ENCODE assay signal across 36 cellular contexts in the genomic region with DNA sequence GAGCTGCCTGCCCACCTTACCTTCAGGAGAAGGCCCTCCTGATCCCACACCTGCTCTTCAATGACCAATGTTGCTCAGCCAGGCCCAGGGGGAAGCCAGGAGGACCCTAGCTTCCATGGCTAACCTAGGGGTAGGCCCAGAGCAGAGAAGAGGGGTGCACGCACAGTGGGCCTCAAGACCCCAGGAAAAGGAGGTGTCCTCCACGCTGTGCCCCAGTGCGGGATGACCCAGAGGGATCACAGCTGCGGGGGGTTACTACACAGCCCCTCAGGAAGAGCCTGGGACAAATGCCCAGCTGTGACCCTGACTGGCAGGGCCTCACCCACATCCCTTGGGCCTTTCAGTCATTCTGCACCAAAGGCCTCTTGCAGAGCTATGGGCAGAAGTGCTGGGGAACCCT. TPM values are rescaled to one million over a fixed set of nuclear protein-coding genes. Genes with fewer than 3 reads are reported as not detected.
DNase-seq lines count a peak whose midpoint lies in the region; ATAC-seq, FAIRE-seq and TF ChIP-seq lines count a peak whose summit lies in the region.
"Had no signal": no experiment of that assay in that cellular context is flagged by ENCODE, and none has a peak within 500 bp of the region (broad histone marks: within the 10 kb centered on the region; RNA-seq: fewer than 3 reads in every experiment).

No MANE protein-coding gene starts in this region.

- H3K27ac Mint-ChIP-seq in stimulated activated effector memory CD8-positive, alpha-beta T cell treated with anti-CD3 and anti-CD28 coated beads, Interleukin-12 subunit alpha, Interleukin-12 subunit beta, amount 100 ng/mL, for 72 hours = peak overlapping the region; percentile 68
- H3K27ac Mint-ChIP-seq: CD4-positive, alpha-beta T cell had no signal

- TF ChIP-seq EP300 in HepG2 (IDR thresholded peaks at IDR 0.05; ENCODE audit: low read depth in 2 of 2, low read length in 2 of 2) = no peak
- TF ChIP-seq EP300 in HepG2 (CRISPR knock-in tag; IDR thresholded peaks at IDR 0.05; ENCODE audit: borderline replicate concordance) = no peak

- TF ChIP-seq CTCF in right lobe of liver (IDR thresholded peaks at IDR 0.05) (no peak), HepG2 (CRISPR knock-in tag; IDR thresholded peaks at IDR 0.05) (no peak)

- peaks cover 23% of the 10 kb centered on the region for H3K4me1 Mint-ChIP-seq in stimulated activated effector memory CD8-positive, alpha-beta T cell treated with anti-CD3 and anti-CD28 coated beads, Interleukin-12 subunit alpha, Interleukin-12 subunit beta, amount 100 ng/mL, for 72 hours

- H3K9me3 ChIP-seq in right lobe of liver (no peaks in the 10 kb centered on the region), HepG2 (ENCODE audit: low read length) (no peaks in the 10 kb centered on the region)
- H3K9me3 ChIP-seq: gastroesophageal sphincter, HAP-1 had no signal

- intact Hi-C loops in right lobe of liver (cut with DNase I) (no loop called here), HepG2 (cut with micrococcal nuclease; ENCODE audit: unreplicated experiment) (no loop called here)

- BruUV-seq in HepG2 (replicated peaks; lab: Mats Ljungman, UMichigan) = no TSS peak

- H3K4me3 ChIP-seq in right lobe of liver = no peak overlapping the region
- H3K4me3 ChIP-seq in HepG2 (replicated peaks in 1 of 3; ENCODE audit: insufficient read depth in 1 of 3, low read depth in 2 of 3, low read length in 3 of 3) = no peak overlapping the region
- H3K4me3 ChIP-seq: gastroesophageal sphincter, HAP-1, PC-9 had no signal

- TF ChIP-seq POLR2A in right lobe of liver (IDR thresholded peaks at IDR 0.05) (no peak), HepG2 (IDR thresholded peaks at IDR 0.05; ENCODE audit: insufficient read depth in 1 of 2, low read depth in 2 of 2, low read length in 2 of 2) (no peak)

- H4K20me1 ChIP-seq in HepG2 (ENCODE audit: insufficient read depth, low read length) = no peaks in the 10 kb centered on the region

- no peak for FAIRE-seq in HepG2 (lab: Jason Lieb, UNC)
- FAIRE-seq: bronchial epithelial cell, colon had no signal

- no peaks in the 10 kb centered on the region for H3K9me3 Mint-ChIP-seq in stimulated activated effector memory CD8-positive, alpha-beta T cell treated with anti-CD3 and anti-CD28 coated beads, Interleukin-12 subunit alpha, Interleukin-12 subunit beta, amount 100 ng/mL, for 72 hours
- H3K9me3 Mint-ChIP-seq: activated naive CD4-positive, alpha-beta T cell treated with anti-CD3 and anti-CD28 coated beads, Interleukin-2, amount 50 U/mL, for 72 hours; CD4-positive, alpha-beta T cell; naive thymus-derived CD8-positive, alpha-beta T cell had no signal

- H3K27me3 ChIP-seq in right lobe of liver = no peaks in the 10 kb centered on the region
- peaks cover 0 to 2% of the 10 kb centered on the region in 2 experiments; a peak in 1 of 5 replicates for H3K27me3 ChIP-seq in HepG2 (ENCODE audit: control insufficient read depth in 1 of 2, insufficient read depth in 2 of 2, low read length in 2 of 2)
- H3K27me3 ChIP-seq: gastroesophageal sphincter had no signal

- no peaks in the 10 kb centered on the region for H3K79me2 ChIP-seq in HepG2 (ENCODE audit: insufficient read depth, low read length)

- H3K36me3 Mint-ChIP-seq in stimulated activated effector memory CD8-positive, alpha-beta T cell treated with anti-CD3 and anti-CD28 coated beads, Interleukin-12 subunit alpha, Interleukin-12 subunit beta, amount 100 ng/mL, for 72 hours = peaks cover 12% of the 10 kb centered on the region
- H3K36me3 Mint-ChIP-seq: activated naive CD4-positive, alpha-beta T cell treated with anti-CD3 and anti-CD28 coated beads, Interleukin-2, amount 50 U/mL, for 72 hours had no signal

- H3K4me3 Mint-ChIP-seq in stimulated activated effector memory CD8-positive, alpha-beta T cell treated with anti-CD3 and anti-CD28 coated beads, Interleukin-12 subunit alpha, Interleukin-12 subunit beta, amount 100 ng/mL, for 72 hours = no peak overlapping the region
- H3K4me3 Mint-ChIP-seq: activated CD8-positive, alpha-beta T cell treated with anti-CD3 and anti-CD28 coated beads, Interleukin-2, amount 10 ng/mL, durations not matched to agents 7 days and 5 days; CD4-positive, alpha-beta T cell; naive thymus-derived CD8-positive, alpha-beta T cell had no signal

- H3K4me1 ChIP-seq in right lobe of liver (peaks cover 0 to 3% (median 0%) of the 10 kb centered on the region in 4 donors), HepG2 (ENCODE audit: insufficient read depth, low read length) (peaks cover 17% of the 10 kb centered on the region)
- H3K4me1 ChIP-seq: HAP-1 had no signal

- no CpG with 5 or more reads among the region's 4 CpGs for WGBS in right lobe of liver (ENCODE audit: insufficient coverage, low coverage, low lambda C conversion rate, missing lambda C conversion rate)
- WGBS in HepG2 (ENCODE audit: low lambda C conversion rate) = 65% methylated on average over 4 of the region's 4 CpGs

- DNase-seq in right lobe of liver (peak in 2 of 3 donors; percentile 8 to 34), HepG2 (ENCODE audit: low spot score) (no peak), mesenteric fat pad (ENCODE audit: low spot score) (peak; percentile 47), GM19240 (ENCODE audit: insufficient read length, low spot score) (no peak)
- no peak for DNase-seq in stimulated activated effector memory CD8-positive, alpha-beta T cell treated with anti-CD3 and anti-CD28 coated beads, Interleukin-12 subunit alpha, Interleukin-12 subunit beta, amount 100 ng/mL, for 72 hours (ENCODE audit: low spot score in 2 of 2)
- DNase-seq: activated CD4-positive, alpha-beta T cell treated with anti-CD3 and anti-CD28 coated beads for 4 hours; activated CD8-positive, alpha-beta T cell treated with anti-CD3 and anti-CD28 coated beads, Interleukin-2, amount 10 ng/mL, durations not matched to agents 7 days and 5 days; AML-193; amygdala; CD4-positive, alpha-beta T cell; DMS79 treated with DMSO at 0.1 percent for 48 hours; effector CD4-positive, alpha-beta T cell; GDM1; hypothalamus; MM.1S; naive thymus-derived CD8-positive, alpha-beta T cell; NCI-H1417 treated with DMSO at 0.1 percent for 48 hours; NCI-H2081; NCI-H2227 treated with DMSO at 0.1 percent for 48 hours; NCI-H526; PC-9; SHP77 treated with DMSO at 0.1 percent for 48 hours; stimulated activated CD4-positive, alpha-beta T cell treated with anti-CD3 and anti-CD28 coated beads, Interleukin-2, amount 100 ng/mL, for 24 hours had no signal

- TF ChIP-seq RAD21 in HepG2 (CRISPR knock-in tag; IDR thresholded peaks at IDR 0.05) = no peak

- POLR2A ChIA-PET in HepG2 (lab: Yijun Ruan, JAX) = interaction anchor here (1.0 to 1.1 kb wide), 2 partner anchors 8 to 30 kb away, joined by 4 read pairs; no protein-coding TSS in a partner anchor

- H2AFZ ChIP-seq in HepG2 (ENCODE audit: low read length) = no peak overlapping the region
- H2AFZ ChIP-seq: PC-9 had no signal

- no peak overlapping the region for H3K9ac ChIP-seq in HepG2 (ENCODE audit: insufficient read depth, low read depth, low read length)

- in situ Hi-C loops in HepG2 (cut with HindIII; ENCODE audit: extremely low pct_ligation_motif_present, low pct_unique_long_range_greater_than_20kb) = no loop called here

- CTCF ChIA-PET in HepG2 (lab: Yijun Ruan, JAX; ENCODE audit: low intra/inter-chr PET ratio, low total read pairs) = no interaction called here

- no peaks in the 10 kb centered on the region for H3K36me3 ChIP-seq in right lobe of liver
- H3K36me3 ChIP-seq in HepG2 (replicated peaks in 1 of 2; ENCODE audit: control insufficient read depth in 1 of 2, insufficient read depth in 2 of 2, low read length in 2 of 2) = no peaks in the 10 kb centered on the region
- H3K36me3 ChIP-seq: HAP-1 had no signal

- ATAC-seq in right lobe of liver = no peak
- ATAC-seq in HepG2 = no peak
- ATAC-seq in stimulated activated effector memory CD8-positive, alpha-beta T cell treated with anti-CD3 and anti-CD28 coated beads, Interleukin-12 subunit alpha, Interleukin-12 subunit beta, amount 100 ng/mL, for 72 hours = no peak
- ATAC-seq in HG03571 (IDR thresholded peaks at IDR 0.05; ENCODE audit: unreplicated experiment) = no peak
- ATAC-seq in HG02763 (IDR thresholded peaks at IDR 0.05; ENCODE audit: unreplicated experiment) = no peak
- ATAC-seq: activated CD8-positive, alpha-beta T cell treated with anti-CD3 and anti-CD28 coated beads, Interleukin-2, amount 10 ng/mL, durations not matched to agents 7 days and 5 days; activated naive CD4-positive, alpha-beta T cell treated with anti-CD3 and anti-CD28 coated beads, Interleukin-2, amount 50 U/mL, for 72 hours; gastroesophageal sphincter; naive thymus-derived CD8-positive, alpha-beta T cell had no signal

- H3K27ac ChIP-seq in right lobe of liver = no peak overlapping the region
- H3K27ac ChIP-seq in HepG2 (ENCODE audit: extremely low read length, insufficient read depth, low read length) = no peak overlapping the region
- H3K27ac ChIP-seq: gastroesophageal sphincter, PC-9 had no signal

- H3K4me2 ChIP-seq in HepG2 (ENCODE audit: low read depth, low read length) = no peak overlapping the region
- H3K4me2 ChIP-seq: PC-9 had no signal

RNA-seq across cellular contexts. Expression of gene APMAP, which starts 31.6 kb away (rescaled TPM):
- total RNA-seq in right lobe of liver = 100 to 1,000 TPM; 130 to 210 (median 140) TPM
- 96.9 and 214 TPM in 2 replicates for total RNA-seq in HepG2 (2016; rRNA removed; fragmentation: Illumina TruSeq; extraction: Trizol)
- 20.1 and 22.7 TPM in 2 replicates for total RNA-seq in HepG2 (2016; cell fraction: cytosol; rRNA removed; fragmentation: Illumina TruSeq; extraction: Trizol; ENCODE audit: low read depth)
- 98.2 and 226 TPM in 2 replicates for total RNA-seq in HepG2 (2016; cell fraction: insoluble cytoplasmic fraction; rRNA removed; fragmentation: Illumina TruSeq; extraction: Trizol)
- total RNA-seq in HepG2 (2016; cell fraction: membrane; rRNA removed; fragmentation: Illumina TruSeq; extraction: Trizol) = 41.7 and 44.7 TPM in 2 replicates
- 175 and 197 TPM in 2 replicates for total RNA-seq in HepG2 (2016; cell fraction: nucleus; rRNA removed; fragmentation: Illumina TruSeq; extraction: Trizol)
- polyA plus RNA-seq in HepG2 (2011; rRNA removed) = 168 and 177 TPM in 2 replicates
- 161 and 178 TPM in 2 replicates for polyA plus RNA-seq in HepG2 (2011; cell fraction: cytosol; rRNA removed)
- polyA plus RNA-seq in HepG2 (2011; cell fraction: nucleus; rRNA removed) = 60.9 and 87.7 TPM in 2 replicates
- 152 and 183 TPM in 2 replicates for polyA plus RNA-seq in HepG2 (2012)
- 19.3 and 19.6 TPM in 2 replicates for polyA plus RNA-seq in HepG2 (2016; cell fraction: cytosol; fragmentation: Illumina TruSeq; extraction: Trizol; ENCODE audit: low read depth)
- polyA plus RNA-seq in HepG2 (2016; cell fraction: insoluble cytoplasmic fraction; fragmentation: Illumina TruSeq; extraction: Trizol; ENCODE audit: low read depth) = 91.9 and 93.0 TPM in 2 replicates
- polyA plus RNA-seq in HepG2 (2016; cell fraction: membrane; fragmentation: Illumina TruSeq; extraction: Trizol; ENCODE audit: low read depth) = 31.8 and 32.4 TPM in 2 replicates
- 261 and 268 TPM in 2 replicates for polyA plus RNA-seq in HepG2 (2016; cell fraction: nucleus; fragmentation: Illumina TruSeq; extraction: Trizol; ENCODE audit: insufficient read depth, low read depth)
- 27.2 and 96.2 TPM in 2 replicates for polyA minus RNA-seq in HepG2 (2011; rRNA and poly(A)+ RNA removed; ENCODE audit: low replicate concordance)
- 41.4 and 51.0 TPM in 2 replicates for polyA minus RNA-seq in HepG2 (2011; cell fraction: cytosol; rRNA and poly(A)+ RNA removed)
- 33.6 and 47.4 TPM in 2 replicates for polyA minus RNA-seq in HepG2 (2011; cell fraction: nucleus; rRNA and poly(A)+ RNA removed)
- 166 TPM for total RNA-seq in mesenteric fat pad

RNA-seq across cellular contexts. Expression of gene ACSS1, which starts 33.8 kb away (rescaled TPM):
- total RNA-seq in right lobe of liver = 1 to 10 TPM; 3.5 to 9.1 (median 6.3) TPM
- total RNA-seq in HepG2 (2016; rRNA removed; fragmentation: Illumina TruSeq; extraction: Trizol) = 38.2 and 41.6 TPM in 2 replicates
- 8.4 and 9.3 TPM in 2 replicates for total RNA-seq in HepG2 (2016; cell fraction: cytosol; rRNA removed; fragmentation: Illumina TruSeq; extraction: Trizol; ENCODE audit: low read depth)
- total RNA-seq in HepG2 (2016; cell fraction: insoluble cytoplasmic fraction; rRNA removed; fragmentation: Illumina TruSeq; extraction: Trizol) = 34.8 and 43.4 TPM in 2 replicates
- total RNA-seq in HepG2 (2016; cell fraction: membrane; rRNA removed; fragmentation: Illumina TruSeq; extraction: Trizol) = 13.0 and 13.5 TPM in 2 replicates
- total RNA-seq in HepG2 (2016; cell fraction: nucleus; rRNA removed; fragmentation: Illumina TruSeq; extraction: Trizol) = 42.3 and 48.2 TPM in 2 replicates
- polyA plus RNA-seq in HepG2 (2011; rRNA removed) = 15.2 and 23.3 TPM in 2 replicates
- polyA plus RNA-seq in HepG2 (2011; cell fraction: cytosol; rRNA removed) = 16.5 and 17.1 TPM in 2 replicates
- 43.9 and 56.8 TPM in 2 replicates for polyA plus RNA-seq in HepG2 (2011; cell fraction: nucleus; rRNA removed)
- 4.3 and 9.3 TPM in 2 replicates for polyA plus RNA-seq in HepG2 (2012)
- polyA plus RNA-seq in HepG2 (2016; cell fraction: cytosol; fragmentation: Illumina TruSeq; extraction: Trizol; ENCODE audit: low read depth) = 3.2 and 3.4 TPM in 2 replicates
- polyA plus RNA-seq in HepG2 (2016; cell fraction: insoluble cytoplasmic fraction; fragmentation: Illumina TruSeq; extraction: Trizol; ENCODE audit: low read depth) = 47.8 and 50.2 TPM in 2 replicates
- polyA plus RNA-seq in HepG2 (2016; cell fraction: membrane; fragmentation: Illumina TruSeq; extraction: Trizol; ENCODE audit: low read depth) = 9.9 TPM in 2 replicates
- 98.7 and 99.6 TPM in 2 replicates for polyA plus RNA-seq in HepG2 (2016; cell fraction: nucleus; fragmentation: Illumina TruSeq; extraction: Trizol; ENCODE audit: insufficient read depth, low read depth)
- polyA minus RNA-seq in HepG2 (2011; rRNA and poly(A)+ RNA removed; ENCODE audit: low replicate concordance) = 0.07 and 45.1 TPM in 2 replicates
- 11.7 and 16.0 TPM in 2 replicates for polyA minus RNA-seq in HepG2 (2011; cell fraction: cytosol; rRNA and poly(A)+ RNA removed)
- polyA minus RNA-seq in HepG2 (2011; cell fraction: nucleus; rRNA and poly(A)+ RNA removed) = 13.9 and 19.8 TPM in 2 replicates
- 14.3 TPM for total RNA-seq in mesenteric fat pad

RNA-seq across cellular contexts. Expression of gene VSX1, which starts 57.8 kb away (rescaled TPM):
- total RNA-seq in right lobe of liver (under 1 TPM in 2 of 6 experiments, not detected in 4; 0.25 to 0.73 TPM), HepG2 (2016; rRNA removed; fragmentation: Illumina TruSeq; extraction: Trizol) (not detected in 2 replicates), mesenteric fat pad (not detected)
- not detected in 2 replicates for total RNA-seq in HepG2 (2016; cell fraction: cytosol; rRNA removed; fragmentation: Illumina TruSeq; extraction: Trizol; ENCODE audit: low read depth)
- total RNA-seq in HepG2 (2016; cell fraction: insoluble cytoplasmic fraction; rRNA removed; fragmentation: Illumina TruSeq; extraction: Trizol) = not detected in 2 replicates
- total RNA-seq in HepG2 (2016; cell fraction: membrane; rRNA removed; fragmentation: Illumina TruSeq; extraction: Trizol) = not detected in 2 replicates
- not detected in 2 replicates for total RNA-seq in HepG2 (2016; cell fraction: nucleus; rRNA removed; fragmentation: Illumina TruSeq; extraction: Trizol)
- polyA plus RNA-seq in HepG2 (2011; rRNA removed) = 0.04 and 0.05 TPM in 2 replicates
- not detected in 2 replicates for polyA plus RNA-seq in HepG2 (2011; cell fraction: cytosol; rRNA removed)
- polyA plus RNA-seq in HepG2 (2011; cell fraction: nucleus; rRNA removed) = 0.06 and 0.14 TPM in 2 replicates
- not detected in 2 replicates for polyA plus RNA-seq in HepG2 (2012)
- not detected in 2 replicates for polyA plus RNA-seq in HepG2 (2016; cell fraction: cytosol; fragmentation: Illumina TruSeq; extraction: Trizol; ENCODE audit: low read depth)
- not detected in 2 replicates for polyA plus RNA-seq in HepG2 (2016; cell fraction: insoluble cytoplasmic fraction; fragmentation: Illumina TruSeq; extraction: Trizol; ENCODE audit: low read depth)
- polyA plus RNA-seq in HepG2 (2016; cell fraction: membrane; fragmentation: Illumina TruSeq; extraction: Trizol; ENCODE audit: low read depth) = not detected in 2 replicates
- polyA plus RNA-seq in HepG2 (2016; cell fraction: nucleus; fragmentation: Illumina TruSeq; extraction: Trizol; ENCODE audit: insufficient read depth, low read depth) = not detected in 2 replicates
- not detected in 2 replicates for polyA minus RNA-seq in HepG2 (2011; rRNA and poly(A)+ RNA removed; ENCODE audit: low replicate concordance)
- polyA minus RNA-seq in HepG2 (2011; cell fraction: cytosol; rRNA and poly(A)+ RNA removed) = not detected in 2 replicates
- polyA minus RNA-seq in HepG2 (2011; cell fraction: nucleus; rRNA and poly(A)+ RNA removed) = 0.75 TPM in 1 of 2 replicates, not detected in the other
- total RNA-seq: A673; activated CD8-positive, alpha-beta T cell treated with anti-CD3 and anti-CD28 coated beads, Interleukin-2, amount 10 ng/mL, durations not matched to agents 7 days and 5 days; activated naive CD4-positive, alpha-beta T cell treated with anti-CD3 and anti-CD28 coated beads, Interleukin-2, amount 50 U/mL, for 72 hours; bronchial epithelial cell; CD4-positive, alpha-beta T cell; gastroesophageal sphincter; lower leg skin; mononuclear cell; naive thymus-derived CD8-positive, alpha-beta T cell; omental fat pad; T-helper 2 cell treated with Interferon-gamma antibody and Interleukin-4, amounts not matched to agents 100 ng/mL and 5 ng/mL, for 36 hours; urinary bladder had no signal
- polyA plus RNA-seq: naive thymus-derived CD8-positive, alpha-beta T cell had no signal

Comparison
In these comparisons a context has a peak if more than half of its experiments do, and no peak if none do; other contexts are left out.
1. DNase-seq: peak in right lobe of liver (2 of 3) and mesenteric fat pad (single experiment); none in HepG2 (single experiment), stimulated activated effector memory CD8-positive, alpha-beta T cell treated with anti-CD3 and anti-CD28 coated beads, Interleukin-12 subunit alpha, Interleukin-12 subunit beta, amount 100 ng/mL, for 72 hours (0 of 2) and GM19240 (single experiment).